ENCODE assay signal across 8 cellular contexts in genomic region chr4:125313989-125314602, GRCh38. TPM values are rescaled to one million over a fixed set of nuclear protein-coding genes. Genes with fewer than 3 reads are reported as not detected.
DNase-seq lines count a peak whose midpoint lies in the region; ATAC-seq and TF ChIP-seq lines count a peak whose summit lies in the region.

No MANE protein-coding gene starts in this region.

- H3K27ac ChIP-seq in parathyroid adenoma, result no peak overlapping the region

- no peaks in the 10 kb centered on the region for H3K9me3 ChIP-seq in NT2/D1 (ENCODE audit: insufficient read depth, low read length)
- H3K9me3 ChIP-seq in parathyroid adenoma (ENCODE audit: control insufficient read depth, low read length), result no peaks in the 10 kb centered on the region
- no peaks in the 10 kb centered on the region for H3K9me3 ChIP-seq in mucosa of descending colon

- H3K4me1 ChIP-seq in NT2/D1 (ENCODE audit: insufficient read depth, insufficient read length) (no peaks in the 10 kb centered on the region), parathyroid adenoma (peaks cover 11% of the 10 kb centered on the region), mucosa of descending colon (ENCODE audit: low read depth) (no peaks in the 10 kb centered on the region)

- TF ChIP-seq CTCF in epithelial cell of esophagus (IDR thresholded peaks at IDR 0.05; ENCODE audit: insufficient read depth, low read depth, low read length, missing control alignments) (no peak), parathyroid adenoma (IDR thresholded peaks at IDR 0.05) (no peak), mucosa of descending colon (IDR thresholded peaks at IDR 0.05) (no peak)

- ATAC-seq in mucosa of descending colon, result no peak
- no peak for ATAC-seq in HG02610 (IDR thresholded peaks at IDR 0.05; ENCODE audit: unreplicated experiment)

- H3K4me2 ChIP-seq in parathyroid adenoma (ENCODE audit: low read length), result peak overlapping the region; percentile 95

- H3K27me3 ChIP-seq in NT2/D1 (ENCODE audit: insufficient read depth, insufficient read length), result peaks cover 31% of the 10 kb centered on the region
- no peaks in the 10 kb centered on the region for H3K27me3 ChIP-seq in parathyroid adenoma (ENCODE audit: control insufficient read depth, insufficient read depth, low read length)

- peak overlapping the region; percentile 87 for H2AFZ ChIP-seq in parathyroid adenoma

- intact Hi-C loops in mucosa of descending colon (cut with DNase I, micrococcal nuclease), result no loop called here

- H3K9ac ChIP-seq in NT2/D1 (ENCODE audit: insufficient read length, low read depth), result no peak overlapping the region
- H3K9ac ChIP-seq in parathyroid adenoma, result no peak overlapping the region

- H3K36me3 ChIP-seq in NT2/D1 (ENCODE audit: insufficient read depth, insufficient read length, low read length), result no peaks in the 10 kb centered on the region
- no peaks in the 10 kb centered on the region for H3K36me3 ChIP-seq in parathyroid adenoma (ENCODE audit: control insufficient read depth, insufficient read depth, low read length)
- no peaks in the 10 kb centered on the region for H3K36me3 ChIP-seq in mucosa of descending colon (ENCODE audit: low read depth)

- peak overlapping the region; percentile 51 for H3K4me3 ChIP-seq in NT2/D1 (ENCODE audit: insufficient read length, low read depth)
- H3K4me3 ChIP-seq in epithelial cell of esophagus (ENCODE audit: low read length), result peak overlapping the region; percentile 83
- H3K4me3 ChIP-seq in parathyroid adenoma (ENCODE audit: low read depth, low read length), result peak overlapping the region; percentile 84
- no peak overlapping the region for H3K4me3 ChIP-seq in mucosa of descending colon

- DNase-seq in D341Med (ENCODE audit: low spot score) (peak; percentile 26), NT2/D1 (ENCODE audit: low read depth, low spot score) (no peak), epithelial cell of esophagus (ENCODE audit: low read depth) (no peak), mucosa of descending colon (no peak), cerebellar nuclear complex (lab: John Stamatoyannopoulos, UW) (no peak), NCI-H1105 (lab: John Stamatoyannopoulos, UW) (no peak)

- peaks cover 9% of the 10 kb centered on the region for H3K79me2 ChIP-seq in parathyroid adenoma

RNA-seq across cellular contexts. Expression of gene FAT4, which starts 0.7 kb away (rescaled TPM):
- 10 to 100 TPM in 1 of 3 donors, 1 to 10 TPM in 2; 2.5 to 28.4 (median 4.3) TPM for total RNA-seq in mucosa of descending colon
